Comparison of ENCODE assay signal across 14 cellular contexts in the genomic region with DNA sequence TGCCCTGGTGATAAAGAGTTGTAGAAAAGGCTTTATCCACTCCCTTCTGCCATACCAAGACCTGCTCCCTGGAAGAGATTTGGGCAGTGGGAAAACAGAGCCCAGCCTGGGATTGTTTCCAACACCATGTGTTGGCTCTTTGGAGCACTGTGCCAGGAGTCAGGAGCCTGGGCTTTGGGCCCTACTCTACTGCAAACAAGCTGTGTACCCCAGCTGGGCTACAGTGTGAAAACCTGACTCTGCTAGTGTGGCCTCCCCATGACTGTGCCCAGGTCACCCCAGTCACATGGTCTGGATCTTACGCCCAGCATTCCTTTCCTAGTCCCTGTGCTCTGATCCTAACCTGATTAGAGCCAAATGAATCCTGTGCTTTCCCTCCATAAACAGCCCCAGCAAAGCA.
"Had no signal": no experiment of that assay in that cellular context is flagged by ENCODE, and none has a peak within 500 bp of the region (broad histone marks: within the 10 kb centered on the region; RNA-seq: fewer than 3 reads in every experiment).

No MANE protein-coding gene starts in this region.

- H3K36me3 ChIP-seq: brain microvascular endothelial cell, esophagus muscularis mucosa, upper lobe of left lung had no signal

- H3K4me3 ChIP-seq: esophagus muscularis mucosa, psoas muscle, upper lobe of left lung had no signal

- H3K9me3 ChIP-seq: esophagus muscularis mucosa, psoas muscle, upper lobe of left lung had no signal

- H3K27ac ChIP-seq: brain microvascular endothelial cell, esophagus muscularis mucosa, psoas muscle, upper lobe of left lung had no signal

- H3K4me1 ChIP-seq: psoas muscle, upper lobe of left lung had no signal

- ATAC-seq: left colon, natural killer cell, psoas muscle had no signal

- DNase-seq: activated CD4-positive, alpha-beta T cell treated with anti-CD3 and anti-CD28 coated beads, Interleukin-2, amount 50 U/mL, for 4 hours; activated CD4-positive, CD25-positive, alpha-beta regulatory T cell treated with anti-CD3 and anti-CD28 coated beads, Interleukin-2, amount 50 U/mL, for 72 hours; activated gamma-delta T cell; activated T-cell treated with anti-CD3 and anti-CD28 coated beads, Interleukin-2, amount 50 U/mL, for 48 hours; brain microvascular endothelial cell; glutamatergic neuron; left colon; natural killer cell; occipital lobe; psoas muscle; stimulated activated CD4-positive, alpha-beta T cell treated with anti-CD3 and anti-CD28 coated beads, Interleukin-12 subunit alpha, Interleukin-12 subunit beta, amount 100 ng/mL, for 4 hours; stimulated activated naive CD4-positive, alpha-beta T cell; upper lobe of left lung had no signal
